ENCODE assay signal across 16 cellular contexts in the genomic region with DNA sequence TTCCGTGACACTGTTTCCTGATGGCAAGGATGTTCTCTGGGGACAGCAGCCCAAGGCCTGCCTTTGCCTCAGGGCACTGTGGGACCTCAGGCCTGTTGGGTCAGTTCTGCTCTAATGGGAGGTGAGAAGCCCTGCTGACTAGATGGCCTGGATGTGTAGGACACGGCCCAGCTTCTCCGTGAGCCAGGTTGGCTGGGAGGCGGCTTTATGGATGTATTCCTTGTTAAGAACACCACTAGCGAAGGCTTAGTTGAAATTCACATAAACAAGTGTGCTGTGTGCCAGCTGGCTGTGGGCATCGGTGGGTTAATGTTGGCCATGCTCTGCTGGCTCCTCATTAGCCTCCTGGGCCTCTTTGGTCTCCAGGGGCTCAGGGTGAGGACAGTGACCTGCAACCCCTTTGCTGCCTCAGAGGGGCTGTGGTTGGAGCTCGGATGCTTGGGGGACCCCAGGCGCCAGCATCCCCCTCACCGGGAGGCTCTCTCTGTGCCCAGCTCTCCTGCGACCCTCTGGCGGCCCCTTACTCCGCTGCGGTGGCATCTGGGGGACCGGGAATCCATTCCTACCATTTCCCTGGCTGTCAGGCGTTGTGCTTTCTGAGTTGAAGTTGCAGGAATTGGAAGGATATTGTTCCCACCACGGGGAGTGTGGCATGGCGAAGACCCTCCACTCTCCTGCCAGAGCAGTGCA. TPM values are rescaled to one million over a fixed set of nuclear protein-coding genes. Genes with fewer than 3 reads are reported as not detected.
DNase-seq lines count a peak whose midpoint lies in the region; ATAC-seq lines count a peak whose summit lies in the region.
"Had no signal": no experiment of that assay in that cellular context is flagged by ENCODE, and none has a peak within 500 bp of the region (broad histone marks: within the 10 kb centered on the region; RNA-seq: fewer than 3 reads in every experiment).

No MANE protein-coding gene starts in this region.

- H3K4me3 ChIP-seq in CD8-positive, alpha-beta memory T cell (ENCODE audit: low read length) = no peak overlapping the region
- peak overlapping the region in 1 of 2 donors; percentile 35 for H3K4me3 ChIP-seq in neuronal stem cell (ENCODE audit: low read length in 2 of 2)
- H3K4me3 ChIP-seq: cardiac muscle cell, sigmoid colon, upper lobe of right lung had no signal

- H3K4me1 ChIP-seq in CD8-positive, alpha-beta memory T cell (ENCODE audit: insufficient read depth, low read length) = peaks cover 24% of the 10 kb centered on the region
- peaks cover 0 to 9% of the 10 kb centered on the region in 2 donors for H3K4me1 ChIP-seq in neuronal stem cell (ENCODE audit: control insufficient read depth in 2 of 2, insufficient read depth in 1 of 2, low read depth in 1 of 2, low read length in 2 of 2)
- H3K4me1 ChIP-seq: sigmoid colon, upper lobe of right lung had no signal

- peak overlapping the region; percentile 91 for H3K23ac ChIP-seq in neuronal stem cell (ENCODE audit: low read depth, low read length, poor library complexity)

- no peak overlapping the region for H4K8ac ChIP-seq in neuronal stem cell (ENCODE audit: low read depth, low read length)

- H3K4me3 Mint-ChIP-seq in CD8-positive, alpha-beta memory T cell = peak overlapping the region in 2 of 7 donors; percentile 24 to 47
- peak overlapping the region; percentile 40 for H3K4me3 Mint-ChIP-seq in central memory CD8-positive, alpha-beta T cell
- H3K4me3 Mint-ChIP-seq: activated CD4-positive, alpha-beta T cell treated with anti-CD3 and anti-CD28 coated beads, Interleukin-2, amount 10 ng/mL, durations not matched to agents 24 days and 14 days; activated CD8-positive, alpha-beta memory T cell treated with anti-CD3 and anti-CD28 coated beads, Interleukin-2, amount 10 ng/mL, durations not matched to agents 7 days and 5 days; activated naive CD8-positive, alpha-beta T cell; B cell; stimulated activated memory B cell treated with anti-CD40 and anti-IgM and Interleukin-4, amounts not matched to agents 10 μg/mL and 1 μg/mL and 100 μg/mL, for 72 hours had no signal

- H3K4me1 Mint-ChIP-seq in CD8-positive, alpha-beta memory T cell = peaks cover 15 to 30% (median 27%) of the 10 kb centered on the region in 3 donors
- peaks cover 16% of the 10 kb centered on the region for H3K4me1 Mint-ChIP-seq in central memory CD8-positive, alpha-beta T cell

- H3K9me3 Mint-ChIP-seq in CD8-positive, alpha-beta memory T cell = peaks cover 0 to 17% (median 4%) of the 10 kb centered on the region in 5 donors
- H3K9me3 Mint-ChIP-seq in central memory CD8-positive, alpha-beta T cell = no peaks in the 10 kb centered on the region
- H3K9me3 Mint-ChIP-seq: activated CD4-positive, alpha-beta T cell treated with anti-CD3 and anti-CD28 coated beads, Interleukin-2, amount 10 ng/mL, durations not matched to agents 24 days and 14 days had no signal

- peak; percentile 6 for DNase-seq in activated naive CD4-positive, alpha-beta T cell treated with anti-CD3 and anti-CD28 coated beads, Interleukin-2, amount 50 U/mL, for 16 hours
- no peak for DNase-seq in activated naive CD4-positive, alpha-beta T cell treated with Interleukin-2 at 50 U/mL for 16 hours
- no peak for DNase-seq in CD8-positive, alpha-beta memory T cell
- no peak for DNase-seq in central memory CD8-positive, alpha-beta T cell (ENCODE audit: low spot score in 2 of 2)
- DNase-seq in neuronal stem cell (ENCODE audit: low spot score) = no peak
- DNase-seq in NCI-H2227 (lab: John Stamatoyannopoulos, UW; ENCODE audit: unreplicated experiment) = no peak
- DNase-seq: sigmoid colon, upper lobe of right lung had no signal

- H3K36me3 Mint-ChIP-seq in CD8-positive, alpha-beta memory T cell = no peaks in the 10 kb centered on the region
- peaks cover 16% of the 10 kb centered on the region for H3K36me3 Mint-ChIP-seq in central memory CD8-positive, alpha-beta T cell (ENCODE audit: insufficient read depth)
- H3K36me3 Mint-ChIP-seq: activated naive CD8-positive, alpha-beta T cell; stimulated activated memory B cell treated with anti-CD40 and anti-IgM and Interleukin-4, amounts not matched to agents 10 μg/mL and 1 μg/mL and 100 μg/mL, for 72 hours had no signal

- no peak overlapping the region for H2BK120ac ChIP-seq in neuronal stem cell (ENCODE audit: low read depth, low read length)

- peak overlapping the region; percentile 26 for H3K4ac ChIP-seq in neuronal stem cell (ENCODE audit: low read length)

- H3K9ac ChIP-seq in neuronal stem cell (ENCODE audit: low read depth, low read length, poor library complexity) = no peak overlapping the region

- no peak overlapping the region for H2BK12ac ChIP-seq in neuronal stem cell (ENCODE audit: low read length)

- H3K79me1 ChIP-seq in neuronal stem cell (ENCODE audit: low read depth, low read length) = peaks cover 2% of the 10 kb centered on the region

- H3K27me3 ChIP-seq in CD8-positive, alpha-beta memory T cell (ENCODE audit: insufficient read depth, low read length, poor library complexity, severe bottlenecking) = no peaks in the 10 kb centered on the region
- H3K27me3 ChIP-seq in neuronal stem cell (ENCODE audit: control insufficient read depth in 3 of 3, insufficient read depth in 3 of 3, low read depth in 1 of 3, low read length in 3 of 3) = peaks cover 0 to 24% (median 0%) of the 10 kb centered on the region in 3 experiments
- H3K27me3 ChIP-seq: cardiac muscle cell, sigmoid colon, upper lobe of right lung had no signal

- POLR2A ChIA-PET in CD8-positive, alpha-beta memory T cell (lab: Charles Lee) = no interaction called here

- ATAC-seq in central memory CD8-positive, alpha-beta T cell (replicated peaks; ENCODE audit: extremely low read depth, poor library complexity, severe bottlenecking) = no peak
- ATAC-seq in GM19351 (IDR thresholded peaks at IDR 0.05; ENCODE audit: unreplicated experiment) (no peak), HG02798 (IDR thresholded peaks at IDR 0.05; ENCODE audit: poor library complexity, unreplicated experiment) (no peak)

- H4K91ac ChIP-seq in neuronal stem cell (ENCODE audit: low read depth, low read length, poor library complexity) = no peak overlapping the region

- no peak overlapping the region for H2AFZ ChIP-seq in neuronal stem cell (ENCODE audit: low read length)

- no peaks in the 10 kb centered on the region for H3K36me3 ChIP-seq in CD8-positive, alpha-beta memory T cell (ENCODE audit: insufficient read depth, low read length)
- no peaks in the 10 kb centered on the region for H3K36me3 ChIP-seq in neuronal stem cell (replicated peaks in 1 of 2; ENCODE audit: control insufficient read depth in 2 of 2, insufficient read depth in 2 of 2, low read length in 2 of 2)
- H3K36me3 ChIP-seq: cardiac muscle cell, upper lobe of right lung had no signal

- no peaks in the 10 kb centered on the region for H3K9me3 ChIP-seq in CD8-positive, alpha-beta memory T cell (ENCODE audit: low read length)
- peaks cover 0 to 2% of the 10 kb centered on the region in 2 donors for H3K9me3 ChIP-seq in neuronal stem cell (replicated peaks in 1 of 2; ENCODE audit: control insufficient read depth in 2 of 2, insufficient read depth in 1 of 2, low read depth in 1 of 2, low read length in 2 of 2)
- H3K9me3 ChIP-seq: sigmoid colon, upper lobe of right lung had no signal

- H3K18ac ChIP-seq in neuronal stem cell (ENCODE audit: low read length) = peak overlapping the region; percentile 94

- H3K14ac ChIP-seq in neuronal stem cell (ENCODE audit: low read length) = peak overlapping the region; percentile 56

- H3K4me2 ChIP-seq in neuronal stem cell (ENCODE audit: insufficient read depth, low read length, poor library complexity, severe bottlenecking) = no peak overlapping the region

- CTCF ChIA-PET in CD8-positive, alpha-beta memory T cell (lab: Charles Lee) = no interaction called here

- H3K27ac ChIP-seq in CD8-positive, alpha-beta memory T cell (ENCODE audit: low read depth, low read length) = no peak overlapping the region
- no peak overlapping the region for H3K27ac ChIP-seq in neuronal stem cell (replicated peaks; ENCODE audit: low read length)
- H3K27ac ChIP-seq: cardiac muscle cell, sigmoid colon, upper lobe of right lung had no signal

- WGBS in neuronal stem cell (ENCODE audit: extremely low coverage in 2 of 2, insufficient read length in 2 of 2, insufficient replicate concordance in 1 of 2), 2 donors = no CpG with 5 or more reads among the region's 17 CpGs

- peak overlapping the region; percentile 40 for H2AK5ac ChIP-seq in neuronal stem cell (ENCODE audit: low read depth, low read length)

- H2BK15ac ChIP-seq in neuronal stem cell (ENCODE audit: low read length) = peak overlapping the region; percentile 49

- no peak overlapping the region for H2BK5ac ChIP-seq in neuronal stem cell (ENCODE audit: low read length)

- H3K27ac Mint-ChIP-seq in CD8-positive, alpha-beta memory T cell = peak overlapping the region in 5 of 8 donors; percentile 12 to 94 (median 38)
- no peak overlapping the region for H3K27ac Mint-ChIP-seq in central memory CD8-positive, alpha-beta T cell (ENCODE audit: low read depth)
- H3K27ac Mint-ChIP-seq: activated naive CD8-positive, alpha-beta T cell; B cell; stimulated activated memory B cell treated with anti-CD40 and anti-IgM and Interleukin-4, amounts not matched to agents 10 μg/mL and 1 μg/mL and 100 μg/mL, for 72 hours had no signal

- H3K27me3 Mint-ChIP-seq in CD8-positive, alpha-beta memory T cell = peaks cover 0 to 7% of the 10 kb centered on the region in 2 donors
- peaks cover 11% of the 10 kb centered on the region for H3K27me3 Mint-ChIP-seq in central memory CD8-positive, alpha-beta T cell
- H3K27me3 Mint-ChIP-seq: activated CD4-positive, alpha-beta T cell treated with anti-CD3 and anti-CD28 coated beads, Interleukin-2, amount 10 ng/mL, durations not matched to agents 24 days and 14 days; activated naive CD8-positive, alpha-beta T cell had no signal

RNA-seq across cellular contexts. Expression of a gene that starts 22.8 kb away (rescaled TPM):
- 1 to 10 TPM; 3.2 to 3.3 TPM for total RNA-seq in CD8-positive, alpha-beta memory T cell
- polyA plus RNA-seq in CD8-positive, alpha-beta memory T cell = not detected
- polyA plus RNA-seq in neuronal stem cell (2013, experiment 1 of 2) = 27.1 TPM
- 25.4 TPM for polyA plus RNA-seq in neuronal stem cell (2013, experiment 2 of 2)
